ENCODE assay signal across 26 cellular contexts in genomic region chr1:28666806-28667205, GRCh38. TPM values are rescaled to one million over a fixed set of nuclear protein-coding genes. Genes with fewer than 3 reads are reported as not detected.
DNase-seq lines count a peak whose midpoint lies in the region; ATAC-seq and TF ChIP-seq lines count a peak whose summit lies in the region.
"Had no signal": no experiment of that assay in that cellular context is flagged by ENCODE, and none has a peak within 500 bp of the region (broad histone marks: within the 10 kb centered on the region; RNA-seq: fewer than 3 reads in every experiment).

No MANE protein-coding gene starts in this region.

- peak overlapping the region; percentile 59 for H3K27ac Mint-ChIP-seq in activated naive CD4-positive, alpha-beta T cell treated with anti-CD3 and anti-CD28 coated beads for 36 hours
- H3K27ac Mint-ChIP-seq in activated T-helper 1 cell treated with anti-CD3 and anti-CD28 coated beads, Interleukin-12 subunit alpha, Interleukin-12 subunit beta, Interleukin-2, Interleukin-4 antibody, amounts not matched to agents 30 ng/mL and 10 ng/mL and 1 ng/mL, durations not matched to agents 14 hours and 24 hours and 36 hours: no peak overlapping the region
- peak overlapping the region; percentile 59 for H3K27ac Mint-ChIP-seq in mesothelial cell of epicardium
- H3K27ac Mint-ChIP-seq: H9, nephron progenitor cell had no signal

- no peak overlapping the region for H3K4me3 Mint-ChIP-seq in activated naive CD4-positive, alpha-beta T cell treated with anti-CD3 and anti-CD28 coated beads for 36 hours
- peak overlapping the region; percentile 33 for H3K4me3 Mint-ChIP-seq in activated T-helper 1 cell treated with anti-CD3 and anti-CD28 coated beads, Interleukin-12 subunit alpha, Interleukin-12 subunit beta, Interleukin-2, Interleukin-4 antibody, amounts not matched to agents 30 ng/mL and 10 ng/mL and 1 ng/mL, durations not matched to agents 14 hours and 24 hours and 36 hours
- peak overlapping the region; percentile 34 for H3K4me3 Mint-ChIP-seq in mesothelial cell of epicardium
- H3K4me3 Mint-ChIP-seq: H9, nephron progenitor cell had no signal

- no peaks in the 10 kb centered on the region for H3K9me3 Mint-ChIP-seq in activated naive CD4-positive, alpha-beta T cell treated with anti-CD3 and anti-CD28 coated beads for 36 hours
- H3K9me3 Mint-ChIP-seq in activated T-helper 1 cell treated with anti-CD3 and anti-CD28 coated beads, Interleukin-12 subunit alpha, Interleukin-12 subunit beta, Interleukin-2, Interleukin-4 antibody, amounts not matched to agents 30 ng/mL and 10 ng/mL and 1 ng/mL, durations not matched to agents 14 hours and 24 hours and 36 hours: no peaks in the 10 kb centered on the region
- H3K9me3 Mint-ChIP-seq in mesothelial cell of epicardium: no peaks in the 10 kb centered on the region
- H3K9me3 Mint-ChIP-seq: H9, nephron progenitor cell had no signal

- H3K27me3 Mint-ChIP-seq in activated naive CD4-positive, alpha-beta T cell treated with anti-CD3 and anti-CD28 coated beads for 36 hours (ENCODE audit: low read depth): no peaks in the 10 kb centered on the region
- H3K27me3 Mint-ChIP-seq in activated T-helper 1 cell treated with anti-CD3 and anti-CD28 coated beads, Interleukin-12 subunit alpha, Interleukin-12 subunit beta, Interleukin-2, Interleukin-4 antibody, amounts not matched to agents 30 ng/mL and 10 ng/mL and 1 ng/mL, durations not matched to agents 14 hours and 24 hours and 36 hours (ENCODE audit: insufficient read depth): no peaks in the 10 kb centered on the region
- no peaks in the 10 kb centered on the region for H3K27me3 Mint-ChIP-seq in mesothelial cell of epicardium (ENCODE audit: low read depth)

- no peaks in the 10 kb centered on the region for H3K36me3 Mint-ChIP-seq in activated naive CD4-positive, alpha-beta T cell treated with anti-CD3 and anti-CD28 coated beads for 36 hours (ENCODE audit: low read depth)
- H3K36me3 Mint-ChIP-seq in activated T-helper 1 cell treated with anti-CD3 and anti-CD28 coated beads, Interleukin-12 subunit alpha, Interleukin-12 subunit beta, Interleukin-2, Interleukin-4 antibody, amounts not matched to agents 30 ng/mL and 10 ng/mL and 1 ng/mL, durations not matched to agents 14 hours and 24 hours and 36 hours (ENCODE audit: low read depth): no peaks in the 10 kb centered on the region
- no peaks in the 10 kb centered on the region for H3K36me3 Mint-ChIP-seq in mesothelial cell of epicardium

- TF ChIP-seq CTCF in mesothelial cell of epicardium (IDR thresholded peaks at IDR 0.05; ENCODE audit: unreplicated experiment) (no peak), coronary artery (IDR thresholded peaks at IDR 0.05) (no peak)

- no peak overlapping the region for H3K4me3 ChIP-seq in coronary artery
- H3K4me3 ChIP-seq: upper lobe of right lung had no signal

- DNase-seq in activated naive CD4-positive, alpha-beta T cell treated with anti-CD3 and anti-CD28 coated beads for 36 hours: no peak
- DNase-seq in activated naive CD4-positive, alpha-beta T cell (lab: John Stamatoyannopoulos, UW): no peak
- no peak for DNase-seq in activated T-helper 1 cell treated with anti-CD3 and anti-CD28 coated beads, Interleukin-12 subunit alpha, Interleukin-12 subunit beta, Interleukin-2, Interleukin-4 antibody, amounts not matched to agents 30 ng/mL and 10 ng/mL and 1 ng/mL, durations not matched to agents 14 hours and 24 hours and 36 hours (ENCODE audit: low spot score)
- no peak for DNase-seq in mesothelial cell of epicardium (ENCODE audit: low spot score in 2 of 2, unreplicated experiment in 2 of 2)
- DNase-seq in coronary artery (ENCODE audit: low spot score): no peak
- no peak for DNase-seq in SK-N-DZ (ENCODE audit: low spot score)
- DNase-seq: activated gamma-delta T cell; DMS79 treated with DMSO at 0.1 percent for 48 hours; erythroblast; foreskin fibroblast; H9; NCI-H146; NCI-H524 treated with DMSO at 0.1 percent for 48 hours; nephron progenitor cell; stimulated activated CD4-positive, alpha-beta T cell treated with anti-CD3 and anti-CD28 coated beads, Interleukin-15, amount 100 ng/mL, for 24 hours; stimulated activated CD8-positive, alpha-beta memory T cell treated with anti-CD3 and anti-CD28 coated beads, Interleukin-4, amount 100 ng/mL, for 48 hours; T1000; upper lobe of right lung had no signal

- no peak for ATAC-seq in HG03520 (IDR thresholded peaks at IDR 0.05; ENCODE audit: unreplicated experiment)
- ATAC-seq: sciatic nerve, upper lobe of right lung had no signal

- H3K4me1 Mint-ChIP-seq in activated naive CD4-positive, alpha-beta T cell treated with anti-CD3 and anti-CD28 coated beads for 36 hours (ENCODE audit: low read depth): peaks cover 11% of the 10 kb centered on the region
- peaks cover 11% of the 10 kb centered on the region for H3K4me1 Mint-ChIP-seq in activated T-helper 1 cell treated with anti-CD3 and anti-CD28 coated beads, Interleukin-12 subunit alpha, Interleukin-12 subunit beta, Interleukin-2, Interleukin-4 antibody, amounts not matched to agents 30 ng/mL and 10 ng/mL and 1 ng/mL, durations not matched to agents 14 hours and 24 hours and 36 hours (ENCODE audit: low read depth)
- H3K4me1 Mint-ChIP-seq in mesothelial cell of epicardium: peaks cover 11% of the 10 kb centered on the region

- no peak overlapping the region for H3K27ac ChIP-seq in coronary artery
- H3K27ac ChIP-seq: KMS-11, upper lobe of right lung had no signal

- intact Hi-C loops in activated naive CD4-positive, alpha-beta T cell treated with anti-CD3 and anti-CD28 coated beads for 36 hours (cut with micrococcal nuclease): loop anchor here (5.0 kb wide), 1 partner anchor 420 kb away; no protein-coding TSS in a partner anchor
- intact Hi-C loops in activated T-helper 1 cell treated with anti-CD3 and anti-CD28 coated beads, Interleukin-12 subunit alpha, Interleukin-12 subunit beta, Interleukin-2, Interleukin-4 antibody, amounts not matched to agents 30 ng/mL and 10 ng/mL and 1 ng/mL, durations not matched to agents 14 hours and 24 hours and 36 hours (cut with micrococcal nuclease): loop anchor here (5.0 kb wide), 1 partner anchor 220 kb away; no protein-coding TSS in a partner anchor

- CTCF ChIA-PET in activated naive CD4-positive, alpha-beta T cell treated with anti-CD3 and anti-CD28 coated beads for 36 hours (lab: Charles Lee): no interaction called here

RNA-seq across cellular contexts. Expression of gene GMEB1, which starts 1.8 kb away (rescaled TPM):
- 10 to 100 TPM; 15.8 to 16.3 TPM for total RNA-seq in activated naive CD4-positive, alpha-beta T cell treated with anti-CD3 and anti-CD28 coated beads for 36 hours
- total RNA-seq in activated T-helper 1 cell treated with anti-CD3 and anti-CD28 coated beads, Interleukin-12 subunit alpha, Interleukin-12 subunit beta, Interleukin-2, Interleukin-4 antibody, amounts not matched to agents 30 ng/mL and 10 ng/mL and 1 ng/mL, durations not matched to agents 14 hours and 24 hours and 36 hours: 27.2 and 30.3 TPM in 2 replicates
- total RNA-seq in mesothelial cell of epicardium: 18.6 to 20.3 TPM (median 19.1 TPM) in 3 replicates
- 4.0 and 6.4 TPM in 2 replicates for polyA plus RNA-seq in SK-N-DZ (2014; cell fraction: cytosol; rRNA removed)
- 2.2 and 3.0 TPM in 2 replicates for polyA plus RNA-seq in SK-N-DZ (2014; cell fraction: nucleus; rRNA removed)

RNA-seq across cellular contexts. Expression of gene RNU11, which starts 18.4 kb away (rescaled TPM):
- not detected for total RNA-seq in activated naive CD4-positive, alpha-beta T cell treated with anti-CD3 and anti-CD28 coated beads for 36 hours
- total RNA-seq in activated T-helper 1 cell treated with anti-CD3 and anti-CD28 coated beads, Interleukin-12 subunit alpha, Interleukin-12 subunit beta, Interleukin-2, Interleukin-4 antibody, amounts not matched to agents 30 ng/mL and 10 ng/mL and 1 ng/mL, durations not matched to agents 14 hours and 24 hours and 36 hours: not detected in 2 replicates
- not detected in 3 replicates for total RNA-seq in mesothelial cell of epicardium
- not detected in 2 replicates for polyA plus RNA-seq in SK-N-DZ (2014; cell fraction: cytosol; rRNA removed)
- polyA plus RNA-seq in SK-N-DZ (2014; cell fraction: nucleus; rRNA removed): not detected in 2 replicates
- total RNA-seq: astrocyte, H9, HT1080, mesenteric fat pad, sciatic nerve, SK-MEL-5, subcutaneous adipose tissue, upper lobe of right lung had no signal

RNA-seq across cellular contexts. Expression of gene TAF12, which starts 23.9 kb away (rescaled TPM):
- 10 to 100 TPM; 22.5 to 23.5 TPM for total RNA-seq in activated naive CD4-positive, alpha-beta T cell treated with anti-CD3 and anti-CD28 coated beads for 36 hours
- total RNA-seq in activated T-helper 1 cell treated with anti-CD3 and anti-CD28 coated beads, Interleukin-12 subunit alpha, Interleukin-12 subunit beta, Interleukin-2, Interleukin-4 antibody, amounts not matched to agents 30 ng/mL and 10 ng/mL and 1 ng/mL, durations not matched to agents 14 hours and 24 hours and 36 hours: 32.8 and 33.9 TPM in 2 replicates
- 16.7 to 18.4 TPM (median 17.7 TPM) in 3 replicates for total RNA-seq in mesothelial cell of epicardium
- 34.1 and 34.9 TPM in 2 replicates for polyA plus RNA-seq in SK-N-DZ (2014; cell fraction: cytosol; rRNA removed)
- 24.1 and 27.3 TPM in 2 replicates for polyA plus RNA-seq in SK-N-DZ (2014; cell fraction: nucleus; rRNA removed)
